Comparison of ENCODE assay signal across 8 cellular contexts in the genomic region with DNA sequence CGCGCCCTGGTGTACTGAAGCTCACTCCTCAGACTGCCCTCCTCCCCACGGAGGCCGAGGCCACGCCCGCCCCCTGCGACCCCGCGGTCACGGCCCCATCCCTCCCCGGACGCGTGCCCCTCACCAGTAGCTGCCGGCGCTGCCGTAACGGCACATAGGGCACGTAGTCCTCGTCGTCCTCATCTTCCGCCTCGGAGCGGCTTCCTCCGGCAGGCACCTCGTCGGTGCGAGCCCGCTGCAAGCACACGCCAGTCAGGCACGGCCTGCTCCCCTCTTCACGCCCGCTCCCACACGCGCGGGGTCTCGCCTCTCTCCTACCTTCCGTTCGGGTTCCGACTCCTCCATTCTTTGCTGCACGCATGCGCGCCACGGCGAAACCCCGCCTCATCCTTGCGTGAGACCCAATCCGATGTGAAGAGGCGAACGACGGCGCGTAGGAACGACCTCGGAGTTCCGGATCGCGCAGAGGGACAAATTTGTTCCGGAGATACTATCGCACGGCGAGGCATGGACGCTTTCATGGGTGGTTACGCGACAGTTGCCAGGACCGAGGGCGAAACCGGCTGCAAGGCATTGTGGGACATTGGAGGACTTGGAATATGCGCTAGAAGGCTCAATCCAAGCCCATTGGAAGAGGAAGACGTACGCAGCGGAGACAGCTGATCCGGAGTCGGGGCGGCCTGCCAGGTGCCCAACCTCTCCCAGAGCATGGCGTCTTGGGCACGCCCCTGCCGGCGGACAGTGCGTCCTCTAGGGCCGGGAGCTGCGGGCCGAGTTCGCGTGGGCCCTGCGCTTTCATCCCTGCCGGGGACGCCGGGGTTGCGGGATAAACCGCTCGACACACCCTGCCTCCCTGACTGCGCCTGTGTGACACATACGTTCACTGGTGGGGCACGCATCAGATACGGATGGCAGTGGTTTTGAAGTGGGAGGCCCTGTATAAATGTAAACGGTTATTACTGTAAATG. TPM values are rescaled to one million over a fixed set of nuclear protein-coding genes. Genes with fewer than 3 reads are reported as not detected.
DNase-seq lines count a peak whose midpoint lies in the region; ATAC-seq lines count a peak whose summit lies in the region.

A gene (minus strand): TSS at position 361 of the 968 bp plus-strand sequence. CDS start 16 bp downstream, at position 345.

- DNase-seq in AML-193 (lab: John Stamatoyannopoulos, UW) (peak; percentile 96 to 98), NCI-H510A (lab: John Stamatoyannopoulos, UW) (peak; percentile 87), cerebellum (ENCODE audit: low spot score) (peak; percentile 96), islet precursor cell (peak; percentile 99)
- peak; percentile 93 for DNase-seq in activated CD4-positive, alpha-beta T cell treated with anti-CD3 and anti-CD28 coated beads for 1 hour
- DNase-seq in stimulated activated CD4-positive, alpha-beta T cell treated with anti-CD3 and anti-CD28 coated beads, Interleukin-12 subunit alpha, Interleukin-12 subunit beta, amount 100 ng/mL, for 48 hours (ENCODE audit: low read depth in 2 of 3, low spot score in 1 of 3): peak; percentile 94 to 95 (median 94)

- peak; percentile 77 for ATAC-seq in GM19035 (IDR thresholded peaks at IDR 0.05; ENCODE audit: unreplicated experiment)
- peak; percentile 86 for ATAC-seq in HG03354 (IDR thresholded peaks at IDR 0.05; ENCODE audit: poor library complexity, severe bottlenecking, unreplicated experiment)

RNA-seq across cellular contexts. Expression of the gene that starts here (rescaled TPM):
- total RNA-seq in cerebellum: 50.5 TPM

Comparison
In these comparisons a context has a peak if more than half of its experiments do, and no peak if none do; other contexts are left out.
1. Peak in every context shown above with its lines: DNase-seq and ATAC-seq.